In the genomic region with DNA sequence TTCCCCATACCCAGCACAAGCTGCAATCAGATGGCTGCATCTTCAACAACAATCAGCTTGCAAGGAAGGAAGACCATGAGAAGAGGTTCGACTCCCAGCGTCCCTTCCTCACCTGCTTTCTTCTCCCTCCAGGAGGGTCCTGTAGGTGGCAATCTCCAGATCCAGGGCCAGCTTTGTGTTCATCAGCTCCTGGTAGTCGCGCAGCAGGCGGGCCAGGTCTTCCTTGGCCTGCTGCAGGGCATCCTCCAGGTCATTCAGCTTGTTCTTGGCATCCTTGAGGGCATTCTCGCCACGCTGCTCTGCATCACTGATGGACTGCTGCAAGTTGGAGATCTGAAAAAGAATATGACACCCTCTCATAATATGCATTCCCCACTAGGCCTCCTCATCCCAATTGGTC, we compare ENCODE assay signal across 32 cellular contexts. TPM values are rescaled to one million over a fixed set of nuclear protein-coding genes. Genes with fewer than 3 reads are reported as not detected.
"Had no signal": no experiment of that assay in that cellular context is flagged by ENCODE, and none has a peak within 500 bp of the region (broad histone marks: within the 10 kb centered on the region; RNA-seq: fewer than 3 reads in every experiment).

No MANE protein-coding gene starts in this region.

- DNase-seq: cortex of kidney; effector memory CD8-positive, alpha-beta T cell; esophagus squamous epithelium; mucosa of descending colon; naive B cell; nucleus accumbens; psoas muscle; right cardiac atrium; sigmoid colon; spleen; stimulated activated CD4-positive, alpha-beta T cell treated with anti-CD3 and anti-CD28 coated beads, Interleukin-4, amount 100 ng/mL, for 4 hours; stimulated activated naive CD8-positive, alpha-beta T cell treated with anti-CD3 and anti-CD28 coated beads, Interleukin-15, Interleukin-2, amounts not matched to agents 100 U/mL and 50 U/mL, for 24 hours; substantia nigra; upper lobe of right lung; uterus had no signal

- ATAC-seq: effector memory CD8-positive, alpha-beta T cell; left lobe of liver; mucosa of descending colon; psoas muscle; right cardiac atrium; stimulated activated memory B cell treated with anti-CD40 and anti-IgM and Interleukin-4, amounts not matched to agents 10 μg/mL and 1 μg/mL and 100 μg/mL, for 72 hours; stimulated activated naive CD8-positive, alpha-beta T cell treated with anti-CD3 and anti-CD28 coated beads, Interleukin-15, Interleukin-2, amounts not matched to agents 100 U/mL and 50 U/mL, for 24 hours; upper lobe of right lung had no signal

- H3K27me3 ChIP-seq: sigmoid colon, upper lobe of right lung, uterus had no signal

- H3K9me3 ChIP-seq: esophagus squamous epithelium, mucosa of descending colon, psoas muscle, sigmoid colon, spleen, thoracic aorta, tibial nerve, upper lobe of right lung, uterus had no signal

- H3K36me3 ChIP-seq: esophagus squamous epithelium, neural progenitor cell, sigmoid colon, spleen, thoracic aorta, tibial nerve, upper lobe of right lung, uterus had no signal

- H3K4me3 Mint-ChIP-seq: effector memory CD8-positive, alpha-beta T cell; memory B cell; mesothelial cell of epicardium; naive B cell; nephron; neural progenitor cell; stimulated activated memory B cell treated with anti-CD40 and anti-IgM and Interleukin-4, amounts not matched to agents 10 μg/mL and 1 μg/mL and 100 μg/mL, for 72 hours had no signal

- FAIRE-seq: endometrium, frontal cortex, keratinocyte had no signal

- H2AFZ ChIP-seq: neural progenitor cell had no signal

- H3K9me3 Mint-ChIP-seq: effector memory CD8-positive, alpha-beta T cell; memory B cell; mesothelial cell of epicardium; nephron; neural progenitor cell; stimulated activated memory B cell treated with anti-CD40 and anti-IgM and Interleukin-4, amounts not matched to agents 10 μg/mL and 1 μg/mL and 100 μg/mL, for 72 hours had no signal

- H3K4me1 ChIP-seq: esophagus squamous epithelium, neural progenitor cell, psoas muscle, spleen, tibial nerve, upper lobe of right lung, uterus had no signal

- H3K4me2 ChIP-seq: neural progenitor cell had no signal

- H3K27ac Mint-ChIP-seq: memory B cell; mesothelial cell of epicardium; naive B cell; nephron; neural progenitor cell; stimulated activated memory B cell treated with anti-CD40 and anti-IgM and Interleukin-4, amounts not matched to agents 10 μg/mL and 1 μg/mL and 100 μg/mL, for 72 hours had no signal

- H3K36me3 Mint-ChIP-seq: memory B cell; mesothelial cell of epicardium; naive B cell; neural progenitor cell; stimulated activated memory B cell treated with anti-CD40 and anti-IgM and Interleukin-4, amounts not matched to agents 10 μg/mL and 1 μg/mL and 100 μg/mL, for 72 hours had no signal

- H3K9ac ChIP-seq: neural progenitor cell had no signal

- H3K4me3 ChIP-seq: esophagus squamous epithelium, lung, mucosa of descending colon, neural progenitor cell, psoas muscle, sigmoid colon, spleen, thoracic aorta, tibial nerve, upper lobe of right lung, uterus had no signal

- H3K4me1 Mint-ChIP-seq: memory B cell; naive B cell; nephron; neural progenitor cell; stimulated activated memory B cell treated with anti-CD40 and anti-IgM and Interleukin-4, amounts not matched to agents 10 μg/mL and 1 μg/mL and 100 μg/mL, for 72 hours had no signal

- H3K27ac ChIP-seq: esophagus squamous epithelium, neural progenitor cell, psoas muscle, sigmoid colon, spleen, thoracic aorta, tibial nerve, upper lobe of right lung, uterus had no signal

RNA-seq across cellular contexts. Expression of a gene that starts 4.0 kb away (rescaled TPM):
- total RNA-seq: dermis microvascular lymphatic vessel endothelial cell, left lobe of liver, mesothelial cell of epicardium, osteocyte, renal cortical epithelial cell, right cardiac atrium, sigmoid colon, tibial nerve had no signal
- polyA plus RNA-seq: lung, right cardiac atrium, sigmoid colon had no signal

RNA-seq across cellular contexts. Expression of a gene that starts 24.2 kb away (rescaled TPM):
- total RNA-seq: dermis microvascular lymphatic vessel endothelial cell, frontal cortex, left lobe of liver, liver, lung, mesothelial cell of epicardium, osteocyte, psoas muscle, renal cortical epithelial cell, right cardiac atrium, sigmoid colon, skeletal muscle tissue, tibial nerve, upper lobe of right lung, uterus had no signal
- polyA plus RNA-seq: liver, psoas muscle, right cardiac atrium had no signal

RNA-seq across cellular contexts. Expression of a gene that starts 27.2 kb away (rescaled TPM):
- total RNA-seq: dermis microvascular lymphatic vessel endothelial cell, esophagus squamous epithelium, frontal cortex, left lobe of liver, liver, lung, mesothelial cell of epicardium, mucosa of descending colon, osteocyte, psoas muscle, renal cortical epithelial cell, right cardiac atrium, sigmoid colon, skeletal muscle tissue, spleen, tibial nerve, upper lobe of right lung, uterus had no signal
- polyA plus RNA-seq: liver, lung, right cardiac atrium had no signal

RNA-seq across cellular contexts. Expression of a gene that starts 57.8 kb away (rescaled TPM):
- total RNA-seq: dermis microvascular lymphatic vessel endothelial cell, frontal cortex, left lobe of liver, liver, lung, mesothelial cell of epicardium, mucosa of descending colon, osteocyte, psoas muscle, renal cortical epithelial cell, right cardiac atrium, sigmoid colon, thoracic aorta, tibial nerve, uterus had no signal
- polyA plus RNA-seq: liver, psoas muscle, right cardiac atrium had no signal
